24 cellular contexts compared by ENCODE assay signal in the genomic region with DNA sequence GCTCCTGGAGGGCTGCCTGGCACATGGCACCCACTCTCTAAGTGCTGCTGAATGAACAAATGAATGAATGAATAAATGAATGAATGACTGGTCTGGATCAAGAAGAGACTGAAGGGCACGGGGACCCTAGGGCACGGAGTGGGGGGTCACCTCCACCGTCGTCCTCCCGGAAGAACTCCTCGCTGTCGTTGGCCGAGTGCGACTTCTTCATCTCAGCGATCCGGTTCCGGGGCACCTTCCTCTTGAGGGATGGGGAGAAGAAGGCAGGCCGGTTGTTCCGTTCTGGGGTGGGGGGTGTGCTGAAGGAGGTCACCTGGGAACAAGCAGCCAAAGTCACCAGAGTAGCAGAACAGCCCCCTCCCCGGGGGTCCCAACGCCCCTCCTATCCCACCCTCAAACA. TPM values are rescaled to one million over a fixed set of nuclear protein-coding genes. Genes with fewer than 3 reads are reported as not detected.
DNase-seq lines count a peak whose midpoint lies in the region; ATAC-seq, FAIRE-seq and TF ChIP-seq lines count a peak whose summit lies in the region.
"Had no signal": no experiment of that assay in that cellular context is flagged by ENCODE, and none has a peak within 500 bp of the region (broad histone marks: within the 10 kb centered on the region; RNA-seq: fewer than 3 reads in every experiment).

No MANE protein-coding gene starts in this region.

- intact Hi-C loops in K562 (cut with micrococcal nuclease) (loop anchor here (10.0 kb wide), 1 partner anchor 95 kb away; no protein-coding TSS in a partner anchor), testis (cut with DNase I; ENCODE audit: low total_unique reads) (no loop called here)

- peaks cover 6% of the 10 kb centered on the region for H3K9me1 ChIP-seq in K562 (ENCODE audit: control insufficient read depth, insufficient read depth, low read length)

- no peak overlapping the region for H3K27ac ChIP-seq in K562 (ENCODE audit: extremely low read depth, low read depth, low read length)
- H3K27ac ChIP-seq in testis = peak overlapping the region; percentile 63 to 71

- H3K9me3 Mint-ChIP-seq in nephron progenitor cell (no peaks in the 10 kb centered on the region), type B pancreatic cell (no peaks in the 10 kb centered on the region)
- H3K9me3 Mint-ChIP-seq: CD4-positive, alpha-beta T cell had no signal

- H3K9me3 ChIP-seq in K562 (replicated peaks; ENCODE audit: control insufficient read depth, insufficient read depth, low read depth, low read length) (no peaks in the 10 kb centered on the region), testis (no peaks in the 10 kb centered on the region), HAP-1 (no peaks in the 10 kb centered on the region)
- H3K9me3 ChIP-seq: BE2C, Caco-2, MG63 had no signal

- no peak for TF ChIP-seq RAD21 in K562 (CRISPR knock-in tag; conservative IDR thresholded peaks at IDR 0.05 in 1 of 2, IDR thresholded peaks at IDR 0.05 in 1 of 2)

- H3K4me3 Mint-ChIP-seq in nephron progenitor cell (no peak overlapping the region), type B pancreatic cell (no peak overlapping the region)
- H3K4me3 Mint-ChIP-seq: CD4-positive, alpha-beta T cell had no signal

- peak; percentile 20 for DNase-seq in GM20000 (ENCODE audit: low spot score)
- no peak for DNase-seq in K562 (ENCODE audit: extremely low read depth in 1 of 4, low spot score in 3 of 4)
- DNase-seq in nephron progenitor cell = no peak
- DNase-seq in testis = no peak
- no peak for DNase-seq in HAP-1 (ENCODE audit: low spot score in 2 of 2)
- no peak for DNase-seq in NCI-H526 (lab: John Stamatoyannopoulos, UW)
- no peak for DNase-seq in type B pancreatic cell (ENCODE audit: extremely low spot score, unreplicated experiment)
- DNase-seq: BE2C; Caco-2; CD4-positive, alpha-beta T cell; DMS 273 treated with DMSO at 0.1 percent for 48 hours; DND-41; MG63; NCI-H1417; NCI-H1694 treated with DMSO at 0.1 percent for 48 hours; NCI-H446; NCI-H526 treated with DMSO at 0.1 percent for 48 hours; OCI-M1; SW 1271 had no signal

- no peaks in the 10 kb centered on the region; the same call in 1 of the 2 replicates for H4K20me1 ChIP-seq in K562 (replicated peaks; ENCODE audit: control insufficient read depth, insufficient read depth, low read length)

- H3K4me1 ChIP-seq in K562 (replicated peaks in 1 of 2; ENCODE audit: control insufficient read depth in 2 of 2, insufficient read depth in 2 of 2, low read length in 2 of 2) (peaks cover 0 to 38% of the 10 kb centered on the region in 2 experiments; a peak in 2 of 5 replicates), testis (peaks cover 24% of the 10 kb centered on the region), HAP-1 (peaks cover 5% of the 10 kb centered on the region)

- in situ Hi-C loops in K562 (cut with MboI) = loop anchor here (10.0 kb wide), 2 partner anchors 85 to 1505 kb away; no protein-coding TSS in a partner anchor
- in situ Hi-C loops in HAP-1 (cut with MboI; ENCODE audit: low sequenced_read_pairs) = no loop called here

- no peaks in the 10 kb centered on the region for H3K36me3 ChIP-seq in K562 (ENCODE audit: control insufficient read depth, insufficient read depth, low read length)
- no peaks in the 10 kb centered on the region for H3K36me3 ChIP-seq in testis (ENCODE audit: low read depth, missing control alignments)
- peaks cover 14% of the 10 kb centered on the region for H3K36me3 ChIP-seq in HAP-1 (replicated peaks)

- peaks cover 3% of the 10 kb centered on the region for H3K27me3 Mint-ChIP-seq in nephron progenitor cell (ENCODE audit: low read depth, poor library complexity)
- no peaks in the 10 kb centered on the region for H3K27me3 Mint-ChIP-seq in type B pancreatic cell
- H3K27me3 Mint-ChIP-seq: CD4-positive, alpha-beta T cell had no signal

- no peak for TF ChIP-seq EP300 in K562 (IDR thresholded peaks at IDR 0.05; ENCODE audit: low read length)

- no peak for TF ChIP-seq CTCF in GM20000 (IDR thresholded peaks at IDR 0.05; ENCODE audit: extremely low read depth, missing control alignments)
- no peak for TF ChIP-seq CTCF in K562 (IDR thresholded peaks at IDR 0.05 in 2 of 3, conservative IDR thresholded peaks at IDR 0.05 in 1 of 3; ENCODE audit: insufficient read depth in 2 of 3, low read depth in 1 of 3, low read length in 3 of 3)
- TF ChIP-seq CTCF in nephron progenitor cell (IDR thresholded peaks at IDR 0.05) = no peak
- no peak for TF ChIP-seq CTCF in testis (IDR thresholded peaks at IDR 0.05)
- no peak for TF ChIP-seq CTCF in type B pancreatic cell (conservative IDR thresholded peaks at IDR 0.05)

- BruUV-seq in K562 (replicated peaks; lab: Mats Ljungman, UMichigan) = no TSS peak

- no peak overlapping the region for H3K4me3 ChIP-seq in K562
- H3K4me3 ChIP-seq in testis = no peak overlapping the region
- no peak overlapping the region for H3K4me3 ChIP-seq in HAP-1
- H3K4me3 ChIP-seq: MG63 had no signal

- no peaks in the 10 kb centered on the region for H3K79me2 ChIP-seq in K562 (ENCODE audit: control insufficient read depth, insufficient read depth, low read length)

- H3K9ac ChIP-seq in K562 (ENCODE audit: insufficient read depth in 1 of 2, low read depth in 2 of 2, low read length in 2 of 2) = no peak overlapping the region

- POLR2A ChIA-PET in K562 (lab: Yijun Ruan, JAX) = no interaction called here

- H3K4me1 Mint-ChIP-seq in nephron progenitor cell (peaks cover 64% of the 10 kb centered on the region), type B pancreatic cell (ENCODE audit: unreplicated experiment) (peaks cover 14% of the 10 kb centered on the region)

- H3K36me3 Mint-ChIP-seq in nephron progenitor cell (ENCODE audit: low read depth) (no peaks in the 10 kb centered on the region), type B pancreatic cell (peaks cover 3% of the 10 kb centered on the region)

- TF ChIP-seq POLR2A in K562 (conservative IDR thresholded peaks at IDR 0.05) = no peak
- TF ChIP-seq POLR2A in testis (IDR thresholded peaks at IDR 0.05) = no peak

- ATAC-seq in K562 = no peak
- ATAC-seq: Right ventricle myocardium inferior had no signal

- no peak overlapping the region for H3K4me2 ChIP-seq in K562 (ENCODE audit: insufficient read depth, low read length)

- CTCF ChIA-PET in K562 (lab: Yijun Ruan, JAX; ENCODE audit: low intra/inter-chr PET ratio) = no interaction called here

- H3K27me3 ChIP-seq in K562 (ENCODE audit: control insufficient read depth in 2 of 2, insufficient read depth in 2 of 2, low read length in 2 of 2) = no peaks in the 10 kb centered on the region
- H3K27me3 ChIP-seq in testis = no peaks in the 10 kb centered on the region
- no peaks in the 10 kb centered on the region for H3K27me3 ChIP-seq in HAP-1 (ENCODE audit: low read depth)
- H3K27me3 ChIP-seq: BE2C, MG63 had no signal

- WGBS in K562 (ENCODE audit: insufficient coverage, low coverage, missing lambda C conversion rate) = 86% methylated on average over 5 of the region's 16 CpGs
- WGBS in testis, 2 donors = 93 to 97% methylated on average over 16 of the region's 16 CpGs

- no peak overlapping the region for H2AFZ ChIP-seq in K562 (ENCODE audit: low read depth, low read length)

- no peak for FAIRE-seq in K562 (lab: Jason Lieb, UNC)
- FAIRE-seq: GM12892, GM18507, H54, RCC 7860 had no signal

- H3K27ac Mint-ChIP-seq in nephron progenitor cell = peak overlapping the region; percentile 51
- no peak overlapping the region for H3K27ac Mint-ChIP-seq in type B pancreatic cell
- H3K27ac Mint-ChIP-seq: CD4-positive, alpha-beta T cell had no signal

RNA-seq across cellular contexts. Expression of gene NUP50, which starts 36.0 kb away (rescaled TPM):
- total RNA-seq in K562 (2011; cell fraction: chromatin; rRNA removed; ENCODE audit: low replicate concordance) = 29.2 and 70.6 TPM in 2 replicates
- total RNA-seq in K562 (2011; cell fraction: nucleolus; rRNA removed) = 26.7 and 30.3 TPM in 2 replicates
- total RNA-seq in K562 (2011; cell fraction: nucleoplasm; rRNA removed) = 33.5 and 52.8 TPM in 2 replicates
- 77.6 and 85.3 TPM in 2 replicates for total RNA-seq in K562 (2014; rRNA removed)
- total RNA-seq in K562 (2014; rRNA removed; fragmentation: Illumina TruSeq; extraction: Trizol) = 55.3 and 62.0 TPM in 2 replicates
- 61.8 and 62.2 TPM in 2 replicates for total RNA-seq in K562 (2015; rRNA removed; fragmentation: Illumina TruSeq; extraction: Trizol)
- total RNA-seq in K562 (2021) = 83.7 and 84.2 TPM in 2 replicates
- 21.8 and 29.3 TPM in 2 replicates for polyA plus RNA-seq in K562 (2011; rRNA removed)
- polyA plus RNA-seq in K562 (2011; cell fraction: cytosol; rRNA removed) = 17.4 and 20.5 TPM in 2 replicates
- polyA plus RNA-seq in K562 (2011; cell fraction: nucleus; rRNA removed) = 16.0 and 30.2 TPM in 2 replicates
- 23.7 and 44.7 TPM in 2 replicates for polyA plus RNA-seq in K562 (2012)
- polyA plus RNA-seq in K562 (2014; fragmentation: Illumina TruSeq; extraction: Trizol) = 44.8 and 57.5 TPM in 2 replicates
- polyA plus RNA-seq in K562 (2014; fragmentation: Nextera tagmentation; extraction: Ambion mirVana) = 10 to 100 TPM; 23.8 to 25.9 TPM
- polyA plus RNA-seq in K562 (2014; rRNA removed) = 39.3 and 49.3 TPM in 2 replicates
- polyA minus RNA-seq in K562 (2011; rRNA and poly(A)+ RNA removed) = 43.2 and 54.9 TPM in 2 replicates
- polyA minus RNA-seq in K562 (2011; cell fraction: cytosol; rRNA and poly(A)+ RNA removed) = 17.9 and 19.7 TPM in 2 replicates
- polyA minus RNA-seq in K562 (2011; cell fraction: nucleus; rRNA and poly(A)+ RNA removed) = 22.3 and 30.1 TPM in 2 replicates
- total RNA-seq in testis = 100 to 1,000 TPM; 119 to 120 TPM
- polyA plus RNA-seq in testis (ENCODE audit: insufficient read depth, low read depth, low replicate concordance) = 66.2 TPM
- 83.6 and 93.0 TPM in 2 replicates for total RNA-seq in type B pancreatic cell (ENCODE audit: low replicate concordance)

RNA-seq across cellular contexts. Expression of gene KIAA0930, which starts 41.0 kb away (rescaled TPM):
- 2.7 and 4.4 TPM in 2 replicates for total RNA-seq in K562 (2011; cell fraction: chromatin; rRNA removed; ENCODE audit: low replicate concordance)
- 2.4 and 3.7 TPM in 2 replicates for total RNA-seq in K562 (2011; cell fraction: nucleolus; rRNA removed)
- 2.3 and 3.2 TPM in 2 replicates for total RNA-seq in K562 (2011; cell fraction: nucleoplasm; rRNA removed)
- 8.5 and 11.5 TPM in 2 replicates for total RNA-seq in K562 (2014; rRNA removed)
- 3.0 TPM in 2 replicates for total RNA-seq in K562 (2014; rRNA removed; fragmentation: Illumina TruSeq; extraction: Trizol)
- 5.0 and 5.9 TPM in 2 replicates for total RNA-seq in K562 (2015; rRNA removed; fragmentation: Illumina TruSeq; extraction: Trizol)
- 11.7 and 12.1 TPM in 2 replicates for total RNA-seq in K562 (2021)
- polyA plus RNA-seq in K562 (2011; rRNA removed) = 7.7 and 7.9 TPM in 2 replicates
- polyA plus RNA-seq in K562 (2011; cell fraction: cytosol; rRNA removed) = 8.7 and 16.2 TPM in 2 replicates
- polyA plus RNA-seq in K562 (2011; cell fraction: nucleus; rRNA removed) = 9.8 and 13.3 TPM in 2 replicates
- polyA plus RNA-seq in K562 (2012) = 7.7 and 9.5 TPM in 2 replicates
- 6.4 and 8.3 TPM in 2 replicates for polyA plus RNA-seq in K562 (2014; fragmentation: Illumina TruSeq; extraction: Trizol)
- polyA plus RNA-seq in K562 (2014; fragmentation: Nextera tagmentation; extraction: Ambion mirVana) = under 1 TPM; 0.24 to 0.46 TPM
- polyA plus RNA-seq in K562 (2014; rRNA removed) = 8.1 and 12.1 TPM in 2 replicates
- 2.1 and 4.3 TPM in 2 replicates for polyA minus RNA-seq in K562 (2011; rRNA and poly(A)+ RNA removed)
- 6.1 and 6.6 TPM in 2 replicates for polyA minus RNA-seq in K562 (2011; cell fraction: cytosol; rRNA and poly(A)+ RNA removed)
- polyA minus RNA-seq in K562 (2011; cell fraction: nucleus; rRNA and poly(A)+ RNA removed) = 1.1 and 1.8 TPM in 2 replicates
- 10 to 100 TPM; 62.4 to 62.9 TPM for total RNA-seq in testis
- polyA plus RNA-seq in testis (ENCODE audit: insufficient read depth, low read depth, low replicate concordance) = 77.5 TPM
- 54.1 and 68.0 TPM in 2 replicates for total RNA-seq in type B pancreatic cell (ENCODE audit: low replicate concordance)
